ENCODE assay signal across 20 cellular contexts in genomic region chr11:118375980-118376379, GRCh38. TPM values are rescaled to one million over a fixed set of nuclear protein-coding genes. Genes with fewer than 3 reads are reported as not detected.
"Had no signal": no experiment of that assay in that cellular context is flagged by ENCODE, and none has a peak within 500 bp of the region (broad histone marks: within the 10 kb centered on the region; RNA-seq: fewer than 3 reads in every experiment).

No MANE protein-coding gene starts in this region.

- H3K9me3 Mint-ChIP-seq: activated T-cell treated with anti-CD3 and anti-CD28 coated beads, Interleukin-2, amount 50 U/mL, for 4 hours; brain; stimulated activated naive B cell treated with anti-CD40 and anti-IgM and Interleukin-4, amounts not matched to agents 10 μg/mL and 1 μg/mL and 100 μg/mL, for 72 hours had no signal

- H3K4me1 Mint-ChIP-seq: brain; stimulated activated naive B cell treated with anti-CD40 and anti-IgM and Interleukin-4, amounts not matched to agents 10 μg/mL and 1 μg/mL and 100 μg/mL, for 72 hours had no signal

- H3K4me1 ChIP-seq: esophagus squamous epithelium, SJSA1, transverse colon, vagina had no signal

- H3K4me3 Mint-ChIP-seq: activated CD8-positive, alpha-beta memory T cell treated with anti-CD3 and anti-CD28 coated beads, Interleukin-2, amount 10 ng/mL, durations not matched to agents 7 days and 5 days; activated T-cell treated with anti-CD3 and anti-CD28 coated beads, Interleukin-2, amount 50 U/mL, for 4 hours; brain; stimulated activated naive B cell treated with anti-CD40 and anti-IgM and Interleukin-4, amounts not matched to agents 10 μg/mL and 1 μg/mL and 100 μg/mL, for 72 hours had no signal

- H3K27me3 ChIP-seq: esophagus squamous epithelium, SJSA1, transverse colon, vagina had no signal

- H3K9me3 ChIP-seq: esophagus squamous epithelium, SJSA1, transverse colon, vagina had no signal

- H3K27me3 Mint-ChIP-seq: activated CD8-positive, alpha-beta memory T cell treated with anti-CD3 and anti-CD28 coated beads, Interleukin-2, amount 10 ng/mL, durations not matched to agents 7 days and 5 days; brain; stimulated activated naive B cell treated with anti-CD40 and anti-IgM and Interleukin-4, amounts not matched to agents 10 μg/mL and 1 μg/mL and 100 μg/mL, for 72 hours had no signal

- H3K27ac ChIP-seq: esophagus squamous epithelium, SJSA1, transverse colon, vagina, VCaP had no signal

- H3K27ac Mint-ChIP-seq: activated CD8-positive, alpha-beta memory T cell treated with anti-CD3 and anti-CD28 coated beads, Interleukin-2, amount 10 ng/mL, durations not matched to agents 7 days and 5 days; brain; stimulated activated naive B cell treated with anti-CD40 and anti-IgM and Interleukin-4, amounts not matched to agents 10 μg/mL and 1 μg/mL and 100 μg/mL, for 72 hours had no signal

- ATAC-seq: activated CD8-positive, alpha-beta memory T cell treated with anti-CD3 and anti-CD28 coated beads, Interleukin-2, amount 10 ng/mL, durations not matched to agents 7 days and 5 days; activated T-cell treated with anti-CD3 and anti-CD28 coated beads, Interleukin-2, amount 50 U/mL, for 4 hours; left lobe of liver; stimulated activated naive B cell treated with anti-CD40 and anti-IgM and Interleukin-4, amounts not matched to agents 10 μg/mL and 1 μg/mL and 100 μg/mL, for 72 hours had no signal

- H3K4me3 ChIP-seq: esophagus squamous epithelium, SJSA1, transverse colon, vagina had no signal

- DNase-seq: activated CD8-positive, alpha-beta memory T cell treated with anti-CD3 and anti-CD28 coated beads, Interleukin-2, amount 10 ng/mL, durations not matched to agents 7 days and 5 days; activated naive CD4-positive, alpha-beta T cell treated with Interleukin-2 at 50 U/mL for 16 hours; activated T-cell treated with anti-CD3 and anti-CD28 coated beads, Interleukin-2, amount 50 U/mL, for 4 hours; central memory CD4-positive, alpha-beta T cell; cortex of kidney; effector CD4-positive, alpha-beta T cell; esophagus squamous epithelium; hippocampal formation; posterior cingulate gyrus; stimulated activated CD4-positive, alpha-beta T cell treated with anti-CD3 and anti-CD28 coated beads, Interleukin-2, amount 100 ng/mL, for 48 hours; stimulated activated naive B cell treated with anti-CD40 and anti-IgM and Interleukin-4, amounts not matched to agents 10 μg/mL and 1 μg/mL and 100 μg/mL, for 72 hours; transverse colon had no signal

RNA-seq across cellular contexts. Expression of gene CD3G, which starts 31.8 kb away (rescaled TPM):
- total RNA-seq: fibroblast of villous mesenchyme, lung microvascular endothelial cell, SJSA1 had no signal

RNA-seq across cellular contexts. Expression of gene CD3D, which starts 33.5 kb away (rescaled TPM):
- total RNA-seq: fibroblast of villous mesenchyme, lung microvascular endothelial cell, SJSA1, skeletal muscle tissue had no signal
